ENCODE assay signal across 1 cellular context in the genomic region with DNA sequence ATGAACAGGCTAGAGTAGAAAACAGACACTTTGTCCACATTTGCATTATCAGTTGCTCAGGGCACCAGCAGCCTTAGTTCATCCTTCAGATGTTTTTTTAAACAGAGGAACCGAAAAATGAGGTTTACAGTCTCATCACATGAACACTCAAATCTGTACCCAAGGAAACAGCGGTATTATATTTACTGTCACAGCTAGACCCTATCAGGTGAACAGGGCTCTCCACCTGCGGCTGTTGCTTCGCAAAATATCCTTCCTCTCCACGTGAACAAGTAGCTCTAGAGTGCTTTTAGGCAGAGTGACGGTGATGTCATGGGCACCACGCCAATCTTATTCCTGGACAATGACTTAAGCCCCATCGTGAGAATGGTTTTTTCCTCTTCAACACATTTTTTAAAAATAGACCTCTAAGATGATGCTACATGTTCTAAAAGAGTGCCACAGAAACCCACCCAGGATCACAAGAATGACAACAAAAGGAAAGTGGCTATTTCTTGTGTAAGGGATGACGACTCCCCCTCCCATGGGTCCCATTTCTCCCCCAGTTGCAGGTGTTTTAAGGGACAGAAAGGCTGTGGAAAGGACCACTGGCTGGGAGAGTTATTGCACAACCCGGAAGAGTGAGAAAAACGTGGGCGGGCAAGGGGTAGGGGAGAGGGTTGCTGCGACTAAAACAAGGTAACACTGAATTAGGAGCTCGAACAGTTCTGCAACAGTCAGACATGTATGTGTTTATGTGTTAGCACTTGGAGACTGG.
A peak's percentile ranks its signal among the peaks of the same experiment; 100 is the strongest.
TF ChIP-seq lines count a peak whose summit lies in the region.

No MANE protein-coding gene starts in this region.

TF ChIP-seq in GM12878, 131 proteins besides CTCF, POLR2A, EP300 and RAD21 (continued from another document and continues in another):
- peak in 1 of 2 experiments; percentile 92; a peak in 2 of 3 replicates for TF ChIP-seq EGR1 (IDR thresholded peaks at IDR 0.05; ENCODE audit: borderline replicate concordance in 1 of 2, low read depth in 2 of 2, low read length in 2 of 2)
- peak; percentile 84 to 91; a peak in 3 of 4 replicates for TF ChIP-seq CEBPB (IDR thresholded peaks at IDR 0.05; ENCODE audit: borderline replicate concordance in 1 of 2, low read depth in 2 of 2, low read length in 2 of 2)
- TF ChIP-seq GATAD2B (conservative IDR thresholded peaks at IDR 0.05; ENCODE audit: low read depth) = peak; percentile 43; the same call in 1 of the 2 replicates
- peak; percentile 97 for TF ChIP-seq SPI1 (IDR thresholded peaks at IDR 0.05; ENCODE audit: borderline replicate concordance, insufficient read depth, low read depth, low read length)
- TF ChIP-seq ZNF217 (IDR thresholded peaks at IDR 0.05) = no peak
- TF ChIP-seq, protein P1, sequence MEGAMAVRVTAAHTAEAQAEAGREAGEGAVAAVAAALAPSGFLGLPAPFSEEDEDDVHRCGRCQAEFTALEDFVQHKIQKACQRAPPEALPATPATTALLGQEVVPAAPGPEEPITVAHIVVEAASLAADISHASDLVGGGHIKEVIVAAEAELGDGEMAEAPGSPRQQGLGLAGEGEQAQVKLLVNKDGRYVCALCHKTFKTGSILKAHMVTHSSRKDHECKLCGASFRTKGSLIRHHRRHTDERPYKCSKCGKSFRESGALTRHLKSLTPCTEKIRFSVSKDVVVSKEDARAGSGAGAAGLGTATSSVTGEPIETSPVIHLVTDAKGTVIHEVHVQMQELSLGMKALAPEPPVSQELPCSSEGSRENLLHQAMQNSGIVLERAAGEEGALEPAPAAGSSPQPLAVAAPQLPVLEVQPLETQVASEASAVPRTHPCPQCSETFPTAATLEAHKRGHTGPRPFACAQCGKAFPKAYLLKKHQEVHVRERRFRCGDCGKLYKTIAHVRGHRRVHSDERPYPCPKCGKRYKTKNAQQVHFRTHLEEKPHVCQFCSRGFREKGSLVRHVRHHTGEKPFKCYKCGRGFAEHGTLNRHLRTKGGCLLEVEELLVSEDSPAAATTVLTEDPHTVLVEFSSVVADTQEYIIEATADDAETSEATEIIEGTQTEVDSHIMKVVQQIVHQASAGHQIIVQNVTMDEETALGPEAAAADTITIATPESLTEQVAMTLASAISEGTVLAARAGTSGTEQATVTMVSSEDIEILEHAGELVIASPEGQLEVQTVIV (IDR thresholded peaks at IDR 0.05; ENCODE audit: borderline replicate concordance, partially characterized antibody) = no peak
- no peak for TF ChIP-seq SUZ12 (IDR thresholded peaks at IDR 0.05; ENCODE audit: unreplicated experiment)
- TF ChIP-seq MTA2 (IDR thresholded peaks at IDR 0.05; ENCODE audit: low read depth) = peak; percentile 75
- TF ChIP-seq, protein P2, sequence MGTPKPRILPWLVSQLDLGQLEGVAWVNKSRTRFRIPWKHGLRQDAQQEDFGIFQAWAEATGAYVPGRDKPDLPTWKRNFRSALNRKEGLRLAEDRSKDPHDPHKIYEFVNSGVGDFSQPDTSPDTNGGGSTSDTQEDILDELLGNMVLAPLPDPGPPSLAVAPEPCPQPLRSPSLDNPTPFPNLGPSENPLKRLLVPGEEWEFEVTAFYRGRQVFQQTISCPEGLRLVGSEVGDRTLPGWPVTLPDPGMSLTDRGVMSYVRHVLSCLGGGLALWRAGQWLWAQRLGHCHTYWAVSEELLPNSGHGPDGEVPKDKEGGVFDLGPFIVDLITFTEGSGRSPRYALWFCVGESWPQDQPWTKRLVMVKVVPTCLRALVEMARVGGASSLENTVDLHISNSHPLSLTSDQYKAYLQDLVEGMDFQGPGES (IDR thresholded peaks at IDR 0.05) = no peak
- TF ChIP-seq ATF7 (IDR thresholded peaks at IDR 0.05; ENCODE audit: low read depth) = peak; percentile 98
- TF ChIP-seq NBN (IDR thresholded peaks at IDR 0.05) = peak; percentile 23; the same call in 1 of the 2 replicates
- TF ChIP-seq IKZF1 (conservative IDR thresholded peaks at IDR 0.05) = peak; percentile 71
- no peak for TF ChIP-seq KAT2A (conservative IDR thresholded peaks at IDR 0.05; ENCODE audit: control insufficient read depth, low read depth, low read length)
- TF ChIP-seq, protein P3, sequence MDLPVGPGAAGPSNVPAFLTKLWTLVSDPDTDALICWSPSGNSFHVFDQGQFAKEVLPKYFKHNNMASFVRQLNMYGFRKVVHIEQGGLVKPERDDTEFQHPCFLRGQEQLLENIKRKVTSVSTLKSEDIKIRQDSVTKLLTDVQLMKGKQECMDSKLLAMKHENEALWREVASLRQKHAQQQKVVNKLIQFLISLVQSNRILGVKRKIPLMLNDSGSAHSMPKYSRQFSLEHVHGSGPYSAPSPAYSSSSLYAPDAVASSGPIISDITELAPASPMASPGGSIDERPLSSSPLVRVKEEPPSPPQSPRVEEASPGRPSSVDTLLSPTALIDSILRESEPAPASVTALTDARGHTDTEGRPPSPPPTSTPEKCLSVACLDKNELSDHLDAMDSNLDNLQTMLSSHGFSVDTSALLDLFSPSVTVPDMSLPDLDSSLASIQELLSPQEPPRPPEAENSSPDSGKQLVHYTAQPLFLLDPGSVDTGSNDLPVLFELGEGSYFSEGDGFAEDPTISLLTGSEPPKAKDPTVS (IDR thresholded peaks at IDR 0.05; ENCODE audit: low read depth, low read length) = no peak
- TF ChIP-seq RFX5 (IDR thresholded peaks at IDR 0.05; ENCODE audit: low read depth, low read length) = peak; percentile 55; the same call in 1 of the 2 replicates
- TF ChIP-seq, protein P4, sequence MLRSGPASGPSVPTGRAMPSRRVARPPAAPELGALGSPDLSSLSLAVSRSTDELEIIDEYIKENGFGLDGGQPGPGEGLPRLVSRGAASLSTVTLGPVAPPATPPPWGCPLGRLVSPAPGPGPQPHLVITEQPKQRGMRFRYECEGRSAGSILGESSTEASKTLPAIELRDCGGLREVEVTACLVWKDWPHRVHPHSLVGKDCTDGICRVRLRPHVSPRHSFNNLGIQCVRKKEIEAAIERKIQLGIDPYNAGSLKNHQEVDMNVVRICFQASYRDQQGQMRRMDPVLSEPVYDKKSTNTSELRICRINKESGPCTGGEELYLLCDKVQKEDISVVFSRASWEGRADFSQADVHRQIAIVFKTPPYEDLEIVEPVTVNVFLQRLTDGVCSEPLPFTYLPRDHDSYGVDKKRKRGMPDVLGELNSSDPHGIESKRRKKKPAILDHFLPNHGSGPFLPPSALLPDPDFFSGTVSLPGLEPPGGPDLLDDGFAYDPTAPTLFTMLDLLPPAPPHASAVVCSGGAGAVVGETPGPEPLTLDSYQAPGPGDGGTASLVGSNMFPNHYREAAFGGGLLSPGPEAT (IDR thresholded peaks at IDR 0.05; ENCODE audit: low read depth) = peak; percentile 62; the same call in 1 of the 2 replicates
- TF ChIP-seq, protein P5, sequence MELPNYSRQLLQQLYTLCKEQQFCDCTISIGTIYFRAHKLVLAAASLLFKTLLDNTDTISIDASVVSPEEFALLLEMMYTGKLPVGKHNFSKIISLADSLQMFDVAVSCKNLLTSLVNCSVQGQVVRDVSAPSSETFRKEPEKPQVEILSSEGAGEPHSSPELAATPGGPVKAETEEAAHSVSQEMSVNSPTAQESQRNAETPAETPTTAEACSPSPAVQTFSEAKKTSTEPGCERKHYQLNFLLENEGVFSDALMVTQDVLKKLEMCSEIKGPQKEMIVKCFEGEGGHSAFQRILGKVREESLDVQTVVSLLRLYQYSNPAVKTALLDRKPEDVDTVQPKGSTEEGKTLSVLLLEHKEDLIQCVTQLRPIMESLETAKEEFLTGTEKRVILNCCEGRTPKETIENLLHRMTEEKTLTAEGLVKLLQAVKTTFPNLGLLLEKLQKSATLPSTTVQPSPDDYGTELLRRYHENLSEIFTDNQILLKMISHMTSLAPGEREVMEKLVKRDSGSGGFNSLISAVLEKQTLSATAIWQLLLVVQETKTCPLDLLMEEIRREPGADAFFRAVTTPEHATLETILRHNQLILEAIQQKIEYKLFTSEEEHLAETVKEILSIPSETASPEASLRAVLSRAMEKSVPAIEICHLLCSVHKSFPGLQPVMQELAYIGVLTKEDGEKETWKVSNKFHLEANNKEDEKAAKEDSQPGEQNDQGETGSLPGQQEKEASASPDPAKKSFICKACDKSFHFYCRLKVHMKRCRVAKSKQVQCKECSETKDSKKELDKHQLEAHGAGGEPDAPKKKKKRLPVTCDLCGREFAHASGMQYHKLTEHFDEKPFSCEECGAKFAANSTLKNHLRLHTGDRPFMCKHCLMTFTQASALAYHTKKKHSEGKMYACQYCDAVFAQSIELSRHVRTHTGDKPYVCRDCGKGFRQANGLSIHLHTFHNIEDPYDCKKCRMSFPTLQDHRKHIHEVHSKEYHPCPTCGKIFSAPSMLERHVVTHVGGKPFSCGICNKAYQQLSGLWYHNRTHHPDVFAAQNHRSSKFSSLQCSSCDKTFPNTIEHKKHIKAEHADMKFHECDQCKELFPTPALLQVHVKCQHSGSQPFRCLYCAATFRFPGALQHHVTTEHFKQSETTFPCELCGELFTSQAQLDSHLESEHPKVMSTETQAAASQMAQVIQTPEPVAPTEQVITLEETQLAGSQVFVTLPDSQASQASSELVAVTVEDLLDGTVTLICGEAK (IDR thresholded peaks at IDR 0.05; ENCODE audit: borderline replicate concordance) = 0 out of 2 replicates have a peak, but pooled peaks have one; percentile 42
- no peak for TF ChIP-seq ZNF592 (IDR thresholded peaks at IDR 0.05)
- no peak for TF ChIP-seq CBX3 (IDR thresholded peaks at IDR 0.05; ENCODE audit: borderline replicate concordance, low read depth)
- TF ChIP-seq, protein P6, sequence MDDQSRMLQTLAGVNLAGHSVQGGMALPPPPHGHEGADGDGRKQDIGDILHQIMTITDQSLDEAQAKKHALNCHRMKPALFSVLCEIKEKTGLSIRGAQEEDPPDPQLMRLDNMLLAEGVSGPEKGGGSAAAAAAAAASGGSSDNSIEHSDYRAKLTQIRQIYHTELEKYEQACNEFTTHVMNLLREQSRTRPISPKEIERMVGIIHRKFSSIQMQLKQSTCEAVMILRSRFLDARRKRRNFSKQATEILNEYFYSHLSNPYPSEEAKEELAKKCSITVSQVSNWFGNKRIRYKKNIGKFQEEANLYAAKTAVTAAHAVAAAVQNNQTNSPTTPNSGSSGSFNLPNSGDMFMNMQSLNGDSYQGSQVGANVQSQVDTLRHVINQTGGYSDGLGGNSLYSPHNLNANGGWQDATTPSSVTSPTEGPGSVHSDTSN (IDR thresholded peaks at IDR 0.05; ENCODE audit: insufficient replicate concordance, low read depth, low read length) = peak; percentile 45
- no peak for TF ChIP-seq CEBPZ (IDR thresholded peaks at IDR 0.05; ENCODE audit: low read depth, low read length)
- no peak for TF ChIP-seq SP1 (IDR thresholded peaks at IDR 0.05; ENCODE audit: low read depth, low read length)
- peak in 1 of 2 experiments; percentile 78; a peak in 2 of 4 replicates for TF ChIP-seq ETV6 (conservative IDR thresholded peaks at IDR 0.05 in 1 of 2, IDR thresholded peaks at IDR 0.05 in 1 of 2; ENCODE audit: borderline replicate concordance in 1 of 2, low read depth in 1 of 2)
- TF ChIP-seq ZNF622 (IDR thresholded peaks at IDR 0.05) = no peak
- TF ChIP-seq, protein P7, sequence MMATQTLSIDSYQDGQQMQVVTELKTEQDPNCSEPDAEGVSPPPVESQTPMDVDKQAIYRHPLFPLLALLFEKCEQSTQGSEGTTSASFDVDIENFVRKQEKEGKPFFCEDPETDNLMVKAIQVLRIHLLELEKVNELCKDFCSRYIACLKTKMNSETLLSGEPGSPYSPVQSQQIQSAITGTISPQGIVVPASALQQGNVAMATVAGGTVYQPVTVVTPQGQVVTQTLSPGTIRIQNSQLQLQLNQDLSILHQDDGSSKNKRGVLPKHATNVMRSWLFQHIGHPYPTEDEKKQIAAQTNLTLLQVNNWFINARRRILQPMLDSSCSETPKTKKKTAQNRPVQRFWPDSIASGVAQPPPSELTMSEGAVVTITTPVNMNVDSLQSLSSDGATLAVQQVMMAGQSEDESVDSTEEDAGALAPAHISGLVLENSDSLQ (IDR thresholded peaks at IDR 0.05) = peak; percentile 83
- no peak for TF ChIP-seq CHD4 (IDR thresholded peaks at IDR 0.05)
- no peak for TF ChIP-seq SMAD5 (IDR thresholded peaks at IDR 0.05; ENCODE audit: low read depth)
- no peak; the same call in 1 of the 2 replicates for TF ChIP-seq POLR2AphosphoS5 (IDR thresholded peaks at IDR 0.05; ENCODE audit: low read length)
- TF ChIP-seq SIN3A (IDR thresholded peaks at IDR 0.05; ENCODE audit: low read depth, low read length) = no peak
